ENCODE assay signal across 21 cellular contexts in the genomic region with DNA sequence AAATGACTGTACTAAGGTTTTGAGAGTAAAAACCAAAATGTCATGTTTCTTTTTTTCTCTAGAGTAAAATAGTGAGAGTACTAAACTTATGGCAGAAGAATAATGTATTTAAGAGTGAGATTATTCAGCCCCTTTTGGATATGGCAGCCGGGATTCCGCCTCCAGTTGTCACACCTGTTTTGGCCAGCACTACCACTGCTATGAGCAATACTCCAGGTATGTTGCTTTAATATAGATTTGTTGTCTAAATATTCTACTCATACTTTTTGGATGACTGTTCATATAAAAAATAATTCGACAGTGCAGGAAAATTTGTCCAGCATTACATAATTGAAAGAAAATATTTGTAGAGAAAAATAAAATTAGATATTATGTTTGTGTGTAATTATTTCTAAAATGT. TPM values are rescaled to one million over a fixed set of nuclear protein-coding genes. Genes with fewer than 3 reads are reported as not detected.
DNase-seq lines count a peak whose midpoint lies in the region; ATAC-seq, FAIRE-seq and TF ChIP-seq lines count a peak whose summit lies in the region.
"Had no signal": no experiment of that assay in that cellular context is flagged by ENCODE, and none has a peak within 500 bp of the region (broad histone marks: within the 10 kb centered on the region; RNA-seq: fewer than 3 reads in every experiment).

No MANE protein-coding gene starts in this region.

- H3K4me1 ChIP-seq in cardiac muscle cell (ENCODE audit: low read depth) = no peaks in the 10 kb centered on the region
- no peaks in the 10 kb centered on the region for H3K4me1 ChIP-seq in testis
- H3K4me1 ChIP-seq in mesendoderm (ENCODE audit: control insufficient read depth, low read depth, low read length) = no peaks in the 10 kb centered on the region
- H3K4me1 ChIP-seq: lower lobe of right lung had no signal

- H3K36me3 ChIP-seq in cardiac muscle cell (peaks cover 30% of the 10 kb centered on the region), testis (ENCODE audit: low read depth, missing control alignments) (no peaks in the 10 kb centered on the region), mesendoderm (ENCODE audit: control insufficient read depth, insufficient read depth, low read length) (no peaks in the 10 kb centered on the region)

- H3K27ac ChIP-seq in cardiac muscle cell = peak overlapping the region; percentile 9
- H3K27ac ChIP-seq in testis = no peak overlapping the region
- H3K27ac ChIP-seq in mesendoderm (ENCODE audit: low read depth, low read length) = no peak overlapping the region
- H3K27ac ChIP-seq: C4-2B, lower lobe of right lung, right atrium auricular region had no signal

- H3K4me3 ChIP-seq in cardiac muscle cell (no peak overlapping the region), testis (no peak overlapping the region), mesendoderm (ENCODE audit: low read length) (no peak overlapping the region)
- H3K4me3 ChIP-seq: GM12878, GM23338, lower lobe of right lung, right atrium auricular region had no signal

- intact Hi-C loops in left ventricle myocardium superior (cut with micrococcal nuclease) (no loop called here), testis (cut with DNase I; ENCODE audit: low total_unique reads) (no loop called here)

- no peaks in the 10 kb centered on the region for H3K79me1 ChIP-seq in mesendoderm (ENCODE audit: low read length)

- ATAC-seq in left ventricle myocardium superior = no peak
- ATAC-seq: GM12878, GM23338, lower lobe of right lung had no signal

- H3K4me2 ChIP-seq in mesendoderm (ENCODE audit: low read length) = no peak overlapping the region
- H3K4me2 ChIP-seq: GM23338 had no signal

- H4K8ac ChIP-seq in mesendoderm (ENCODE audit: low read depth, low read length) = no peak overlapping the region

- no peak overlapping the region for H2AK5ac ChIP-seq in mesendoderm (ENCODE audit: low read length)

- 96 to 97% methylated on average over 3 of the region's 3 CpGs for WGBS in testis, 2 donors
- 100% methylated on average over 1 of the region's 3 CpGs for WGBS in mesendoderm (ENCODE audit: extremely low coverage, insufficient coverage, low lambda C conversion rate)

- peak; percentile 3 for FAIRE-seq in frontal cortex (lab: Jason Lieb, UNC)
- FAIRE-seq: endothelial cell of umbilical vein, GM12878 had no signal

- no peak overlapping the region for H3K23ac ChIP-seq in mesendoderm (ENCODE audit: low read length)

- no peaks in the 10 kb centered on the region for H3K27me3 ChIP-seq in cardiac muscle cell
- H3K27me3 ChIP-seq in testis = no peaks in the 10 kb centered on the region
- no peaks in the 10 kb centered on the region for H3K27me3 ChIP-seq in mesendoderm (ENCODE audit: insufficient read depth, low read length, poor library complexity)
- H3K27me3 ChIP-seq: right atrium auricular region had no signal

- no peak overlapping the region for H3K9ac ChIP-seq in mesendoderm (ENCODE audit: low read length)

- H2BK15ac ChIP-seq in mesendoderm (replicated peaks; ENCODE audit: low read depth) = no peak overlapping the region

- H4K5ac ChIP-seq in mesendoderm (ENCODE audit: low read length) = no peak overlapping the region

- no peak overlapping the region for H2BK120ac ChIP-seq in mesendoderm (ENCODE audit: low read depth, low read length)

- TF ChIP-seq POLR2A in testis (IDR thresholded peaks at IDR 0.05) = no peak

- H3K4ac ChIP-seq in mesendoderm (ENCODE audit: low read depth, low read length) = no peak overlapping the region

- no peaks in the 10 kb centered on the region for H3K79me2 ChIP-seq in mesendoderm (ENCODE audit: control insufficient read depth, insufficient read depth, low read length)

- no peak for TF ChIP-seq CTCF in cardiac muscle cell (IDR thresholded peaks at IDR 0.05; ENCODE audit: low read depth, low read length)
- TF ChIP-seq CTCF in testis (IDR thresholded peaks at IDR 0.05) = no peak

- DNase-seq in cardiac muscle cell (ENCODE audit: low read depth in 1 of 2, low spot score in 1 of 2) = no peak
- DNase-seq in left ventricle myocardium superior = no peak
- peak; percentile 21 for DNase-seq in RKO (ENCODE audit: low spot score)
- DNase-seq in frontal cortex (ENCODE audit: low spot score in 2 of 2) = no peak
- DNase-seq in testis = no peak
- no peak for DNase-seq in mesenteric fat pad (ENCODE audit: low spot score)
- DNase-seq in stimulated activated CD8-positive, alpha-beta memory T cell treated with anti-CD3 and anti-CD28 coated beads, Interleukin-4, amount 100 ng/mL, for 48 hours = no peak
- no peak for DNase-seq in mesendoderm
- DNase-seq: ACHN; activated CD4-positive, alpha-beta T cell treated with anti-CD3 and anti-CD28 coated beads for 48 hours; Kasumi-1; lower lobe of right lung; NCI-H1417; NCI-H2107; NCI-H524; substantia nigra had no signal

- no peaks in the 10 kb centered on the region for H3K9me3 ChIP-seq in cardiac muscle cell (ENCODE audit: low read depth)
- H3K9me3 ChIP-seq in testis = no peaks in the 10 kb centered on the region
- H3K9me3 ChIP-seq: lower lobe of right lung, right atrium auricular region had no signal

- H2BK5ac ChIP-seq in mesendoderm (ENCODE audit: low read length) = no peak overlapping the region

- H3K18ac ChIP-seq in mesendoderm (ENCODE audit: low read length) = no peak overlapping the region

- H3K56ac ChIP-seq in mesendoderm (ENCODE audit: low read length) = no peak overlapping the region

RNA-seq across cellular contexts. Expression of gene SCAF8, which starts 59.5 kb away (rescaled TPM):
- total RNA-seq in cardiac muscle cell = 28.0 and 42.0 TPM in 2 replicates
- polyA plus RNA-seq in cardiac muscle cell = 16.0 and 18.9 TPM in 2 replicates
- total RNA-seq in left ventricle myocardium superior = 52.8 TPM
- 89.7 TPM for total RNA-seq in frontal cortex
- total RNA-seq in testis = 10 to 100 TPM; 65.5 to 70.5 TPM
- 44.7 TPM for polyA plus RNA-seq in testis (ENCODE audit: insufficient read depth, low read depth, low replicate concordance)
- total RNA-seq in mesenteric fat pad = 33.3 TPM
- polyA plus RNA-seq in mesendoderm (2013, experiment 1 of 2) = 33.0 TPM
- 32.2 TPM for polyA plus RNA-seq in mesendoderm (2013, experiment 2 of 2)
